Comparison of ENCODE assay signal across 1 cellular context in genomic region chr3:39021465-39022274, GRCh38.
TF ChIP-seq lines count a peak whose summit lies in the region.

No MANE protein-coding gene starts in this region.

TF ChIP-seq in K562, 482 proteins besides CTCF, POLR2A, EP300 and RAD21 (continued from another document):
- TF ChIP-seq ZNF280A (IDR thresholded peaks at IDR 0.05; ENCODE audit: low read depth, partially characterized antibody) (no peak), HOMEZ (CRISPR knock-in tag; IDR thresholded peaks at IDR 0.05) (no peak), ETV6 (IDR thresholded peaks at IDR 0.05; ENCODE audit: borderline replicate concordance in 1 of 2, low read depth in 2 of 2, low read length in 1 of 2) (no peak), ETV6 (CRISPR knock-in tag; IDR thresholded peaks at IDR 0.05; ENCODE audit: borderline replicate concordance) (no peak), ETS2 (tag; IDR thresholded peaks at IDR 0.05; ENCODE audit: borderline replicate concordance, poor library complexity, severe bottlenecking) (no peak), EWSR1 (IDR thresholded peaks at IDR 0.05; ENCODE audit: borderline replicate concordance, low read depth, partially characterized antibody) (no peak), FOS (IDR thresholded peaks at IDR 0.05; ENCODE audit: extremely low read depth, insufficient read length) (no peak), ZNF408 (CRISPR knock-in tag; IDR thresholded peaks at IDR 0.05; ENCODE audit: low read depth) (no peak), MYBL2 (IDR thresholded peaks at IDR 0.05; ENCODE audit: low read depth) (no peak), MYBL2 (CRISPR knock-in tag; IDR thresholded peaks at IDR 0.05; ENCODE audit: borderline replicate concordance) (no peak), PATZ1 (CRISPR knock-in tag; IDR thresholded peaks at IDR 0.05; ENCODE audit: borderline replicate concordance) (no peak), ZC3H11A (IDR thresholded peaks at IDR 0.05; ENCODE audit: low read depth, low read length) (no peak), POLR2B (IDR thresholded peaks at IDR 0.05; ENCODE audit: low read depth, partially characterized antibody) (no peak), ZNF239 (CRISPR knock-in tag; IDR thresholded peaks at IDR 0.05) (no peak), TGIF2 (CRISPR knock-in tag; IDR thresholded peaks at IDR 0.05) (no peak), C11orf30 (IDR thresholded peaks at IDR 0.05; ENCODE audit: low read depth) (peak; percentile 84), ZNF224 (CRISPR knock-in tag; IDR thresholded peaks at IDR 0.05) (no peak), ZNF395 (CRISPR knock-in tag; IDR thresholded peaks at IDR 0.05) (0 out of 2 replicates have a peak, but pooled peaks have one; percentile 35), GTF3C2 (IDR thresholded peaks at IDR 0.05; ENCODE audit: borderline replicate concordance, extremely low read depth, insufficient read length) (no peak), IFI16 (CRISPR knock-in tag; IDR thresholded peaks at IDR 0.05) (no peak), SMARCE1 (IDR thresholded peaks at IDR 0.05) (peak; percentile 75; the same call in 1 of the 2 replicates), ZNF507 (tag; conservative IDR thresholded peaks at IDR 0.05) (no peak), NFE2L1 (tag; IDR thresholded peaks at IDR 0.05; ENCODE audit: borderline replicate concordance, low read depth) (no peak), ERF (CRISPR knock-in tag; IDR thresholded peaks at IDR 0.05) (no peak), ZNF717 (CRISPR knock-in tag; IDR thresholded peaks at IDR 0.05) (no peak), SREBF2 (CRISPR knock-in tag; IDR thresholded peaks at IDR 0.05) (0 out of 2 replicates have a peak, but pooled peaks have one; percentile 56), SIRT6 (IDR thresholded peaks at IDR 0.05; ENCODE audit: low read depth, low read length) (no peak), PBX2 (CRISPR knock-in tag; IDR thresholded peaks at IDR 0.05; ENCODE audit: low read depth) (no peak), PBX2 (tag; conservative IDR thresholded peaks at IDR 0.05; ENCODE audit: low read depth) (peak; percentile 92), CREBBP (IDR thresholded peaks at IDR 0.05; ENCODE audit: low read depth, low read length) (no peak), ZNF551 (CRISPR knock-in tag; IDR thresholded peaks at IDR 0.05) (no peak), MYC (IDR thresholded peaks at IDR 0.05; ENCODE audit: low read depth, low read length) (0 out of 2 replicates have a peak, but pooled peaks have one; percentile 21), MYC (CRISPR knock-in tag; IDR thresholded peaks at IDR 0.05; ENCODE audit: borderline replicate concordance, low read depth) (no peak), E2F6 (IDR thresholded peaks at IDR 0.05; ENCODE audit: borderline replicate concordance in 1 of 2, extremely low read depth in 1 of 2, insufficient read depth in 1 of 2, insufficient read length in 1 of 2, low read depth in 1 of 2, low read length in 1 of 2, poor library complexity in 1 of 2, severe bottlenecking in 1 of 2) (no peak), PHF8 (IDR thresholded peaks at IDR 0.05; ENCODE audit: borderline replicate concordance, low read length) (no peak), BRD9 (IDR thresholded peaks at IDR 0.05; ENCODE audit: low read depth, partially characterized antibody) (no peak), SUPT5H (IDR thresholded peaks at IDR 0.05) (no peak), ATF3 (IDR thresholded peaks at IDR 0.05) (no peak), ATF3 (CRISPR knock-in tag; conservative IDR thresholded peaks at IDR 0.05) (no peak), CREB3L1 (IDR thresholded peaks at IDR 0.05; ENCODE audit: borderline replicate concordance, low read depth) (no peak), MIER1 (IDR thresholded peaks at IDR 0.05; ENCODE audit: low read depth) (no peak), SMARCA5 (IDR thresholded peaks at IDR 0.05) (no peak)
TF ChIP-seq in K562: peak in this region for 64.
